Comparison of ENCODE assay signal across 8 cellular contexts in the genomic region with DNA sequence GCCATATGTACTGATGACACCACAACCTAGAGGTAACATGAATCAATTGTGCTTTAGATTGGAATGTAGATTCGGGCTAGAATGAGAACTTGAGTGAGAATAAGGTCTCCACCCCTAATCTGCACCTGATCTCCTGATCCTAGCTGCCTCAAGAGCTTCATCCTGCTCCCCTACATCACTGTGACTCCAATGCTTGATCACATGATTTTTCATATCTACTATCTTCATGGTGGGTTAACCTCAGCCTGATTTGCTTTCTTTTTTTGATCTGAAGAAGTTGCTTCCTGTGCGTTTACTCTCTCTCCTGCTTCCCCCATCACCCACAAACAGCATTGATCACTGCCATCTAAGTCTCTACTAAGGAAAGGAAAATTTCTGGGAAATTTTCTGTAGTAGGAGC.
"Had no signal": no experiment of that assay in that cellular context is flagged by ENCODE, and none has a peak within 500 bp of the region (broad histone marks: within the 10 kb centered on the region; RNA-seq: fewer than 3 reads in every experiment).

No MANE protein-coding gene starts in this region.

- H3K4me1 Mint-ChIP-seq: IgD-negative memory B cell had no signal

- H3K4me3 ChIP-seq: K562 had no signal

- H3K9ac ChIP-seq: KMS-11 had no signal

- ATAC-seq: K562 had no signal

- DNase-seq: IMR-90, KBM-7, KG1 had no signal

- H3K9me3 Mint-ChIP-seq: IgD-negative memory B cell had no signal

- H3K27me3 Mint-ChIP-seq: IgD-negative memory B cell had no signal

- FAIRE-seq: HTR-8/SVneo, K562 had no signal

- H3K27ac ChIP-seq: HL-60, KMS-11 had no signal

- H3K4me3 Mint-ChIP-seq: IgD-negative memory B cell had no signal

- H3K27ac Mint-ChIP-seq: IgD-negative memory B cell had no signal

- H3K36me3 Mint-ChIP-seq: IgD-negative memory B cell had no signal

- H3K4me2 ChIP-seq: KMS-11 had no signal
